ENCODE assay signal across 8 cellular contexts in the genomic region with DNA sequence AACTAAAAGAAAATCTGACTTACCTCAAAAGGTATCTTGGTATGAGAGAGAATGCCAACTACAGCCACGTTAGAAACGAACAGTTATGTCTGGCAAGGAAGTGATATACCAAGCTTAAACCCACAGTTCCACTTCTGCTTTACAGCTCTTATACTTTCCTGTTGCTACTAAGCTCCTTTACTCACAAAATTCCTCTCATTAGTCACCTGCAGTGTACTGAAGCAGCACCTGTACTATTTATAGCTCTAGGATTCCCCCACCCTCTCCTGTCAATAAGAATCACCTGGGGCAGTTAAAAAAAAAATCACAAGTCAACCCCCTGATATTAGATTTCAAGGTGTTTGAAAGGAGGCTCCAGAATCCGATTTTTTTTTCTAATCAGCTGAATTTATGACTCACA. TPM values are rescaled to one million over a fixed set of nuclear protein-coding genes. Genes with fewer than 3 reads are reported as not detected.
DNase-seq lines count a peak whose midpoint lies in the region; ATAC-seq, FAIRE-seq and TF ChIP-seq lines count a peak whose summit lies in the region.

No MANE protein-coding gene starts in this region.

- H3K36me3 Mint-ChIP-seq in stimulated activated effector memory CD8-positive, alpha-beta T cell treated with anti-CD3 and anti-CD28 coated beads, Interleukin-12 subunit alpha, Interleukin-12 subunit beta, amount 100 ng/mL, for 72 hours = no peaks in the 10 kb centered on the region

- H3F3A ChIP-seq in PC-3 (ENCODE audit: low read length, unreplicated experiment) = no peaks in the 10 kb centered on the region

- peak; percentile 11 for DNase-seq in PC-3
- no peak for DNase-seq in pancreas
- DNase-seq in islet precursor cell = no peak
- DNase-seq in stimulated activated effector memory CD8-positive, alpha-beta T cell treated with anti-CD3 and anti-CD28 coated beads, Interleukin-12 subunit alpha, Interleukin-12 subunit beta, amount 100 ng/mL, for 72 hours (ENCODE audit: low spot score in 2 of 2) = no peak
- no peak for DNase-seq in stimulated activated CD4-positive, alpha-beta T cell treated with anti-CD3 and anti-CD28 coated beads, Interleukin-2, amount 100 ng/mL, for 48 hours
- DNase-seq in D721Med (ENCODE audit: insufficient read length, low spot score) = no peak

- 2 to 3% methylated on average over 3 of the region's 3 CpGs for WGBS in pancreas, 2 donors

- H2AFZ ChIP-seq in PC-3 (ENCODE audit: low read length) = no peak overlapping the region

- H3K4me1 Mint-ChIP-seq in stimulated activated effector memory CD8-positive, alpha-beta T cell treated with anti-CD3 and anti-CD28 coated beads, Interleukin-12 subunit alpha, Interleukin-12 subunit beta, amount 100 ng/mL, for 72 hours = peaks cover 27% of the 10 kb centered on the region

- H3K9me2 ChIP-seq in PC-3 (replicated peaks; ENCODE audit: low read length) = no peaks in the 10 kb centered on the region

- H3K27me3 ChIP-seq in PC-3 (ENCODE audit: low read length) (peaks cover 32% of the 10 kb centered on the region), pancreas (no peaks in the 10 kb centered on the region)

- peaks cover 7% of the 10 kb centered on the region; the same call in 1 of the 2 replicates for H3K4me1 ChIP-seq in PC-3 (ENCODE audit: insufficient read depth, low read length)
- peaks cover 0 to 9% (median 0%) of the 10 kb centered on the region in 3 donors for H3K4me1 ChIP-seq in pancreas

- peak overlapping the region; percentile 76 for H3K4me2 ChIP-seq in PC-3 (ENCODE audit: low read length)

- no peak overlapping the region for H3K4me3 Mint-ChIP-seq in stimulated activated effector memory CD8-positive, alpha-beta T cell treated with anti-CD3 and anti-CD28 coated beads, Interleukin-12 subunit alpha, Interleukin-12 subunit beta, amount 100 ng/mL, for 72 hours

- H3K4me3 ChIP-seq in PC-3 (ENCODE audit: low read length) (peak overlapping the region; percentile 54; the same call in 1 of the 2 replicates), pancreas (peak overlapping the region in 2 of 4 donors; percentile 9 to 30)

- no TSS peak for BruUV-seq in PC-3 (replicated peaks; lab: Mats Ljungman, UMichigan)

- no peak overlapping the region for H3K27ac ChIP-seq in PC-3 (ENCODE audit: low read length)
- H3K27ac ChIP-seq in pancreas = peak overlapping the region in 2 of 4 donors; percentile 4 to 43

- no peaks in the 10 kb centered on the region for H3K79me2 ChIP-seq in PC-3 (ENCODE audit: low read length)

- no peaks in the 10 kb centered on the region for H4K20me1 ChIP-seq in PC-3 (ENCODE audit: low read length)

- TF ChIP-seq CTCF in PC-3 (conservative IDR thresholded peaks at IDR 0.05; ENCODE audit: low read depth, low read length) (no peak), pancreas (IDR thresholded peaks at IDR 0.05) (no peak), D721Med (IDR thresholded peaks at IDR 0.05; ENCODE audit: insufficient read depth, missing control alignments) (no peak)

- no peaks in the 10 kb centered on the region for H3K36me3 ChIP-seq in PC-3 (ENCODE audit: low read depth, low read length)
- H3K36me3 ChIP-seq in pancreas = no peaks in the 10 kb centered on the region

- POLR2A ChIA-PET in PC-3 (lab: Charles Lee; ENCODE audit: unreplicated experiment) = no interaction called here

- intact Hi-C loops in PC-3 (cut with micrococcal nuclease) (loop anchor here (1.0 to 10.0 kb wide), 2 partner anchors 82 to 132 kb away; no protein-coding TSS in a partner anchor), pancreas (cut with DNase I) (loop anchor here in 1 of 3 donors (5.0 kb wide), 1 partner anchor 80 kb away; no protein-coding TSS in a partner anchor)

- H3K9me3 ChIP-seq in PC-3 (ENCODE audit: low read length) (no peaks in the 10 kb centered on the region), pancreas (no peaks in the 10 kb centered on the region)

- CTCF ChIA-PET in PC-3 (lab: Charles Lee) = interaction anchor here (0.5 to 1.0 kb wide), 2 partner anchors 82 to 89 kb away, joined by 6 to 10 read pairs; no protein-coding TSS in a partner anchor

- H3K9ac ChIP-seq in PC-3 (ENCODE audit: low read length) = no peak overlapping the region

- no peak for FAIRE-seq in pancreas (lab: Jason Lieb, UNC)
- no peak for FAIRE-seq in D721Med (lab: Jason Lieb, UNC)

- no peaks in the 10 kb centered on the region for H3K9me3 Mint-ChIP-seq in stimulated activated effector memory CD8-positive, alpha-beta T cell treated with anti-CD3 and anti-CD28 coated beads, Interleukin-12 subunit alpha, Interleukin-12 subunit beta, amount 100 ng/mL, for 72 hours

- ATAC-seq in GM18873 (IDR thresholded peaks at IDR 0.05; ENCODE audit: low FRiP score, unreplicated experiment) (peak; percentile 56), HG02973 (IDR thresholded peaks at IDR 0.05; ENCODE audit: unreplicated experiment) (peak; percentile 60), PC-3 (no peak), pancreas (peak; percentile 21 to 59 (median 46))
- ATAC-seq in stimulated activated effector memory CD8-positive, alpha-beta T cell treated with anti-CD3 and anti-CD28 coated beads, Interleukin-12 subunit alpha, Interleukin-12 subunit beta, amount 100 ng/mL, for 72 hours = no peak

- H3K27ac Mint-ChIP-seq in stimulated activated effector memory CD8-positive, alpha-beta T cell treated with anti-CD3 and anti-CD28 coated beads, Interleukin-12 subunit alpha, Interleukin-12 subunit beta, amount 100 ng/mL, for 72 hours = no peak overlapping the region

RNA-seq across cellular contexts. Expression of a gene that starts 2.9 kb away (rescaled TPM):
- total RNA-seq in PC-3 (2014; rRNA removed) (not detected in 2 replicates), pancreas (1 to 10 TPM; 1.9 to 5.5 (median 4.2) TPM)
- 1 to 10 TPM; 1.9 to 4.3 TPM for polyA plus RNA-seq in pancreas

RNA-seq across cellular contexts. Expression of a gene that starts 44.7 kb away (rescaled TPM):
- 2.8 and 3.1 TPM in 2 replicates for total RNA-seq in PC-3 (2014; rRNA removed)
- total RNA-seq in pancreas = 10 to 100 TPM; 20.4 to 50.1 (median 36.0) TPM
- 1 to 10 TPM; 6.0 to 8.9 TPM for polyA plus RNA-seq in pancreas

Comparison
In these comparisons a context has a peak if more than half of its experiments do, and no peak if none do; other contexts are left out.
1. ATAC-seq: peak in GM18873 (single experiment), HG02973 (single experiment) and pancreas (4 of 4); none in PC-3 (single experiment) and stimulated activated effector memory CD8-positive, alpha-beta T cell treated with anti-CD3 and anti-CD28 coated beads, Interleukin-12 subunit alpha, Interleukin-12 subunit beta, amount 100 ng/mL, for 72 hours (single experiment).